Comparison of ENCODE assay signal across 12 cellular contexts in the genomic region with DNA sequence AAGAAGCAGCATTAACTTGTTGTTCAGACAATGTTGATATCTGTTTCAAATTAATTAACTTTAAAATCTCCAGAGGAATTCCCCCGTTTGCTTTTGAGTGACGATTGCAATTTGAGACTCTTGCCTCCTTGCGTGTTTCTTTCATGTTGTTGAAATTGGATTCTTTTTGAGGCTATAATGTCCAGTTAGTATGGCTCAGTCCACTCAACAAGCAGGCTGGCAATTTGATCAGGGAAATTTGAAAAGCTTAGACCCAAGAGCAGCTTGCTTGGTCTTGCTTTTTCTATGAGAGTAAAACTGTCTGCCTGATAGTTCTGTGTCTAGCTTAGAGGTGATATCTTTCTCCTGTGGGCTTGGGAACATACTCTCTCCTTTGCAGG. TPM values are rescaled to one million over a fixed set of nuclear protein-coding genes. Genes with fewer than 3 reads are reported as not detected.
DNase-seq lines count a peak whose midpoint lies in the region; ATAC-seq and TF ChIP-seq lines count a peak whose summit lies in the region.
"Had no signal": no experiment of that assay in that cellular context is flagged by ENCODE, and none has a peak within 500 bp of the region (broad histone marks: within the 10 kb centered on the region; RNA-seq: fewer than 3 reads in every experiment).

No MANE protein-coding gene starts in this region.

- H3K4me1 ChIP-seq in breast epithelium (peaks cover 11 to 17% of the 10 kb centered on the region in 2 donors), PC-9 (replicated peaks; ENCODE audit: insufficient read depth) (peaks cover 20% of the 10 kb centered on the region)

- peaks cover 44% of the 10 kb centered on the region for H4K20me1 ChIP-seq in PC-9 (ENCODE audit: insufficient read depth)

- no peaks in the 10 kb centered on the region for H3K9me3 ChIP-seq in breast epithelium
- H3K9me3 ChIP-seq in T-helper 17 cell (ENCODE audit: control insufficient read depth, low read length, poor library complexity, severe bottlenecking): no peaks in the 10 kb centered on the region
- H3K9me3 ChIP-seq in PC-9 (ENCODE audit: insufficient read depth, low read depth): no peaks in the 10 kb centered on the region
- H3K9me3 ChIP-seq: vagina had no signal

- H3K36me3 Mint-ChIP-seq in MCF 10A (ENCODE audit: insufficient read depth, unreplicated experiment) (peaks cover 7% of the 10 kb centered on the region), T-helper 17 cell (ENCODE audit: low read depth) (no peaks in the 10 kb centered on the region)
- H3K36me3 Mint-ChIP-seq in stimulated activated naive B cell treated with anti-CD40 and anti-IgM and Interleukin-4, amounts not matched to agents 10 μg/mL and 1 μg/mL and 100 μg/mL, for 72 hours: peaks cover 14 to 43% of the 10 kb centered on the region in 2 donors

- H3K27me3 ChIP-seq in breast epithelium (no peaks in the 10 kb centered on the region), PC-9 (ENCODE audit: insufficient read depth, low read depth) (no peaks in the 10 kb centered on the region)
- H3K27me3 ChIP-seq: vagina had no signal

- H3F3A ChIP-seq in PC-9 (ENCODE audit: insufficient read depth, low read depth): peaks cover 26% of the 10 kb centered on the region

- CTCF ChIA-PET in MCF 10A (lab: Yijun Ruan, JAX): interaction anchor here (0.6 kb wide), 1 partner anchor 1236 kb away, joined by 3 read pairs; no protein-coding TSS in a partner anchor
- CTCF ChIA-PET in PC-9 (lab: Charles Lee): no interaction called here

- TF ChIP-seq CTCF in MCF 10A (IDR thresholded peaks at IDR 0.05; ENCODE audit: unreplicated experiment) (no peak), breast epithelium (IDR thresholded peaks at IDR 0.05) (no peak), PC-9 (conservative IDR thresholded peaks at IDR 0.05) (no peak)

- no peaks in the 10 kb centered on the region for H3K9me2 ChIP-seq in PC-9 (ENCODE audit: insufficient read depth)

- H3K4me2 ChIP-seq in PC-9: no peak overlapping the region

- H3K4me3 Mint-ChIP-seq in MCF 10A (ENCODE audit: unreplicated experiment) (no peak overlapping the region), T-helper 17 cell (peak overlapping the region; percentile 99)
- H3K4me3 Mint-ChIP-seq in stimulated activated naive B cell treated with anti-CD40 and anti-IgM and Interleukin-4, amounts not matched to agents 10 μg/mL and 1 μg/mL and 100 μg/mL, for 72 hours: peak overlapping the region; percentile 12 to 71

- peaks cover 54% of the 10 kb centered on the region for H3K79me2 ChIP-seq in PC-9 (ENCODE audit: low read depth)

- no peak for DNase-seq in MCF 10A (ENCODE audit: unreplicated experiment)
- DNase-seq in breast epithelium (ENCODE audit: low spot score in 2 of 2): no peak
- no peak for DNase-seq in T-helper 17 cell
- no peak for DNase-seq in stimulated activated naive B cell treated with anti-CD40 and anti-IgM and Interleukin-4, amounts not matched to agents 10 μg/mL and 1 μg/mL and 100 μg/mL, for 72 hours
- no peak for DNase-seq in PC-9
- no peak for DNase-seq in germinal center (ENCODE audit: low spot score)
- no peak for DNase-seq in RPMI8226
- DNase-seq: GDM1, hippocampal formation, NCI-H2029 had no signal

- no peak overlapping the region for H3K27ac Mint-ChIP-seq in MCF 10A (ENCODE audit: low read depth, unreplicated experiment)
- peak overlapping the region; percentile 98 for H3K27ac Mint-ChIP-seq in T-helper 17 cell
- no peak overlapping the region for H3K27ac Mint-ChIP-seq in stimulated activated naive B cell treated with anti-CD40 and anti-IgM and Interleukin-4, amounts not matched to agents 10 μg/mL and 1 μg/mL and 100 μg/mL, for 72 hours

- no peak overlapping the region for H3K27ac ChIP-seq in breast epithelium
- no peak overlapping the region for H3K27ac ChIP-seq in PC-9
- H3K27ac ChIP-seq: vagina had no signal

- H2AFZ ChIP-seq in PC-9: no peak overlapping the region

- BruUV-seq in MCF 10A (replicated peaks; lab: Mats Ljungman, UMichigan) (TSS peak; percentile 28), PC-9 (replicated peaks; lab: Mats Ljungman, UMichigan) (no TSS peak)

- H3K4me3 ChIP-seq in breast epithelium: no peak overlapping the region
- H3K4me3 ChIP-seq in iPS-11a (ENCODE audit: low read depth, low read length): peak overlapping the region; percentile 88
- no peak overlapping the region for H3K4me3 ChIP-seq in PC-9
- H3K4me3 ChIP-seq: vagina had no signal

- no peak for ATAC-seq in T-helper 17 cell
- no peak for ATAC-seq in stimulated activated naive B cell treated with anti-CD40 and anti-IgM and Interleukin-4, amounts not matched to agents 10 μg/mL and 1 μg/mL and 100 μg/mL, for 72 hours (replicated peaks)

- intact Hi-C loops in MCF 10A (cut with micrococcal nuclease) (no loop called here), breast epithelium (cut with DNase I; ENCODE audit: low total_unique reads) (loop anchor here (10.0 kb wide), 1 partner anchor 72 kb away; a partner anchor contains a TSS), PC-9 (cut with micrococcal nuclease; ENCODE audit: unreplicated experiment) (loop anchor here (5.0 kb wide), 1 partner anchor 44 kb away; no protein-coding TSS in a partner anchor)

- H3K4me1 Mint-ChIP-seq in MCF 10A (ENCODE audit: insufficient read depth, unreplicated experiment) (peaks cover 45% of the 10 kb centered on the region), T-helper 17 cell (peaks cover 47% of the 10 kb centered on the region)
- H3K4me1 Mint-ChIP-seq in stimulated activated naive B cell treated with anti-CD40 and anti-IgM and Interleukin-4, amounts not matched to agents 10 μg/mL and 1 μg/mL and 100 μg/mL, for 72 hours: peaks cover 44 to 56% of the 10 kb centered on the region in 2 donors

- no peaks in the 10 kb centered on the region for H3K36me3 ChIP-seq in breast epithelium
- H3K36me3 ChIP-seq in PC-9 (ENCODE audit: low read depth): no peaks in the 10 kb centered on the region
- H3K36me3 ChIP-seq: vagina had no signal

- no peak for TF ChIP-seq POLR2A in breast epithelium (IDR thresholded peaks at IDR 0.05)

- no peaks in the 10 kb centered on the region for H3K9me3 Mint-ChIP-seq in MCF 10A (ENCODE audit: unreplicated experiment)
- no peaks in the 10 kb centered on the region for H3K9me3 Mint-ChIP-seq in stimulated activated naive B cell treated with anti-CD40 and anti-IgM and Interleukin-4, amounts not matched to agents 10 μg/mL and 1 μg/mL and 100 μg/mL, for 72 hours

- POLR2A ChIA-PET in MCF 10A (lab: Yijun Ruan, JAX): no interaction called here
- POLR2A ChIA-PET in PC-9 (lab: Charles Lee; ENCODE audit: unreplicated experiment): no interaction called here

- H3K27me3 Mint-ChIP-seq in MCF 10A (ENCODE audit: insufficient read depth, unreplicated experiment) (peaks cover 28% of the 10 kb centered on the region), T-helper 17 cell (no peaks in the 10 kb centered on the region)
- no peaks in the 10 kb centered on the region for H3K27me3 Mint-ChIP-seq in stimulated activated naive B cell treated with anti-CD40 and anti-IgM and Interleukin-4, amounts not matched to agents 10 μg/mL and 1 μg/mL and 100 μg/mL, for 72 hours

RNA-seq across cellular contexts. Expression of a gene that starts 2.0 kb away (rescaled TPM):
- total RNA-seq in MCF 10A (2022): 4.7 and 6.2 TPM in 2 replicates
- total RNA-seq in breast epithelium: 1 to 10 TPM; 5.2 to 6.0 (median 5.9) TPM
- total RNA-seq in T-helper 17 cell: 10 to 100 TPM; 37.4 to 42.6 TPM
- total RNA-seq in PC-9 (2021): 9.6 and 10.8 TPM in 2 replicates
